Comparison of ENCODE assay signal across 14 cellular contexts in genomic region chr12:109626378-109627115, GRCh38.
"Had no signal": no experiment of that assay in that cellular context is flagged by ENCODE, and none has a peak within 500 bp of the region (broad histone marks: within the 10 kb centered on the region; RNA-seq: fewer than 3 reads in every experiment).

No MANE protein-coding gene starts in this region.

- H3K27me3 ChIP-seq: adrenal gland, ovary, vagina had no signal

- H3K27ac ChIP-seq: ovary, skin epidermis, tibial nerve, vagina had no signal

- ATAC-seq: WTC11 had no signal

- H3K4me3 ChIP-seq: adrenal gland, ovary, skin epidermis, tibial nerve, vagina had no signal

- H3K36me3 ChIP-seq: adrenal gland, ovary, tibial nerve, vagina had no signal

- DNase-seq: activated CD4-positive, alpha-beta T cell treated with anti-CD3 and anti-CD28 coated beads, Interleukin-2, amount 10 ng/mL, durations not matched to agents 24 days and 14 days; activated CD8-positive, alpha-beta memory T cell treated with anti-CD3 and anti-CD28 coated beads for 24 hours; activated naive CD4-positive, alpha-beta T cell treated with anti-CD3 and anti-CD28 coated beads, Interleukin-2, amount 10 ng/mL, durations not matched to agents 7 days and 5 days; adrenal gland; cerebellar nuclear complex; dermis blood vessel endothelial cell; endodermal cell; erythroblast; mammary epithelial cell; ovary had no signal

- H3K9me3 ChIP-seq: adrenal gland, ovary, tibial nerve, vagina had no signal

- H3K4me1 ChIP-seq: vagina had no signal
